In genomic region chr22:37571992-37572373, GRCh38 we compare ENCODE assay signal across 1 cellular context.
TF ChIP-seq lines count a peak whose summit lies in the region.

No MANE protein-coding gene starts in this region.

TF ChIP-seq in H1, 55 proteins besides CTCF, POLR2A, EP300 and RAD21:
- TF ChIP-seq KDM4A (IDR thresholded peaks at IDR 0.05; ENCODE audit: low read depth, low read length, severe bottlenecking) (no peak), GABPA (IDR thresholded peaks at IDR 0.05; ENCODE audit: borderline replicate concordance, insufficient read depth, low read length) (no peak), CTBP2 (IDR thresholded peaks at IDR 0.05; ENCODE audit: borderline replicate concordance, insufficient read depth, insufficient read length, low read length) (no peak), NANOG (IDR thresholded peaks at IDR 0.05; ENCODE audit: insufficient read depth, low read depth, low read length, poor library complexity, severe bottlenecking) (no peak), CREB1 (IDR thresholded peaks at IDR 0.05) (no peak), HDAC2 (IDR thresholded peaks at IDR 0.05; ENCODE audit: borderline replicate concordance in 1 of 2, low read depth in 2 of 2, low read length in 2 of 2) (no peak), SP1 (IDR thresholded peaks at IDR 0.05; ENCODE audit: low read depth, low read length) (no peak), TAF1 (IDR thresholded peaks at IDR 0.05; ENCODE audit: low read depth, low read length) (no peak)
TF ChIP-seq in H1: peak in this region for 0.
